In genomic region chr9:30597609-30598008, GRCh38 we compare ENCODE assay signal across 11 cellular contexts.
"Had no signal": no experiment of that assay in that cellular context is flagged by ENCODE, and none has a peak within 500 bp of the region (broad histone marks: within the 10 kb centered on the region; RNA-seq: fewer than 3 reads in every experiment).

No MANE protein-coding gene starts in this region.

- H3K9me3 ChIP-seq: HAP-1 had no signal

- DNase-seq: GM23248, GOT3, H7, H9, HCEC 1CT, HFFc6 had no signal

- H3K27ac ChIP-seq: GM23248 had no signal

- H2AFZ ChIP-seq: GM23248, GM23338 had no signal

- H3K4me1 ChIP-seq: HAP-1 had no signal

- ATAC-seq: GM23338, HCT116 had no signal

- H3K4me2 ChIP-seq: GM23338 had no signal

- H3K4me1 Mint-ChIP-seq: GM23338 had no signal

- FAIRE-seq: H1, H54 had no signal

- H3K27ac Mint-ChIP-seq: GM23338, H9, HFFc6 had no signal

- H3K9ac ChIP-seq: GM23248 had no signal

- H3K4me3 Mint-ChIP-seq: GM23338, H9, HFFc6 had no signal

- H3K36me3 ChIP-seq: HAP-1 had no signal

- H3K4me3 ChIP-seq: GM23248, GM23338, HAP-1 had no signal
